In the genomic region with DNA sequence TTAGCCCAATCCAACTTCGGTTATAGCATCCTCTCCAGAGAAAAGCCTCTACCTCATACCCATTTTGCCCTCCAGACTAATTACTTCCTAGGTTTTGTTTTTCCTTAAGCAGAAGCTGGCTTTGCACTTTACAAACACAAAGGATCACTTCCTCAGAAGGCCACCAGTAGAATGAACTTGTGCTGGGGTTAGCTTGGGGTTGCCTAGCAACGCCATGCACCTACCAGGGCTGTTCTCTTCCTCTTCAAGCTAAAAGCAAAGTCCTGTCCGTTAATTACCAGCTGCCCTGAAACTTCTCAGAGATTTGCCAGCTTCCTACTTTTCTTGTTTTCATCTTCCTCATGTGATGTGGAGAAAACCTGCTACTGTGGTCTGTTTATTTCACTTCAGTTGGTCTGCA, we compare ENCODE assay signal across 10 cellular contexts.
DNase-seq lines count a peak whose midpoint lies in the region; ATAC-seq, FAIRE-seq and TF ChIP-seq lines count a peak whose summit lies in the region.
"Had no signal": no experiment of that assay in that cellular context is flagged by ENCODE, and none has a peak within 500 bp of the region (broad histone marks: within the 10 kb centered on the region; RNA-seq: fewer than 3 reads in every experiment).

No MANE protein-coding gene starts in this region.

- no peaks in the 10 kb centered on the region for H3K36me3 ChIP-seq in sigmoid colon

- H3K9me3 Mint-ChIP-seq in progenitor cell of endocrine pancreas (ENCODE audit: low read depth) = no peaks in the 10 kb centered on the region
- H3K9me3 Mint-ChIP-seq: T-helper 1 cell treated with Interleukin-12 subunit alpha and Interleukin-12 subunit beta and Interleukin-4 antibody, amounts not matched to agents 30 μg/mL and 1 μg/mL, for 36 hours had no signal

- H3K4me1 Mint-ChIP-seq in progenitor cell of endocrine pancreas (ENCODE audit: low read depth) = peaks cover 21% of the 10 kb centered on the region

- H3K4me1 ChIP-seq in sigmoid colon = no peaks in the 10 kb centered on the region

- H3K36me3 Mint-ChIP-seq in progenitor cell of endocrine pancreas (ENCODE audit: insufficient read depth) = no peaks in the 10 kb centered on the region

- H3K27me3 ChIP-seq in sigmoid colon = no peaks in the 10 kb centered on the region

- no peak for TF ChIP-seq POLR2A in GM12891 (IDR thresholded peaks at IDR 0.05; ENCODE audit: low read depth, low read length)
- no peak for TF ChIP-seq POLR2A in sigmoid colon (IDR thresholded peaks at IDR 0.05)

- no peaks in the 10 kb centered on the region for H3K27me3 Mint-ChIP-seq in progenitor cell of endocrine pancreas

- DNase-seq in GM12891 (ENCODE audit: insufficient read length, low spot score) (peak; percentile 46), NCI-H2029 treated with DMSO at 0.1 percent for 48 hours (lab: John Stamatoyannopoulos, UW) (peak; percentile 61), NCI-H226 (no peak), sigmoid colon (no peak), progenitor cell of endocrine pancreas (ENCODE audit: low spot score, unreplicated experiment) (no peak), activated gamma-delta T cell treated with Interleukin-2 at 50 U/mL for 16 hours (no peak)

- TF ChIP-seq CTCF in sigmoid colon (IDR thresholded peaks at IDR 0.05) (no peak), progenitor cell of endocrine pancreas (IDR thresholded peaks at IDR 0.05; ENCODE audit: unreplicated experiment) (no peak)

- no peak overlapping the region for H3K27ac ChIP-seq in sigmoid colon

- intact Hi-C loops in sigmoid colon (cut with DNase I) = no loop called here

- H3K4me3 ChIP-seq in sigmoid colon = no peak overlapping the region
- H3K4me3 ChIP-seq: smooth muscle cell had no signal

- FAIRE-seq in GM12891 (lab: Jason Lieb, UNC) (no peak), islet of Langerhans (lab: Jason Lieb, UNC) (peak; percentile 98)

- WGBS in sigmoid colon, 2 donors = 9 to 35% methylated on average over 3 of the region's 3 CpGs

- no peak overlapping the region for H3K4me3 Mint-ChIP-seq in progenitor cell of endocrine pancreas (ENCODE audit: low read depth)
- H3K4me3 Mint-ChIP-seq: T-helper 1 cell treated with Interleukin-12 subunit alpha and Interleukin-12 subunit beta and Interleukin-4 antibody, amounts not matched to agents 30 μg/mL and 1 μg/mL, for 36 hours had no signal

- no peaks in the 10 kb centered on the region for H3K9me3 ChIP-seq in sigmoid colon

- H3K27ac Mint-ChIP-seq in progenitor cell of endocrine pancreas = no peak overlapping the region
- H3K27ac Mint-ChIP-seq: T-helper 1 cell treated with Interleukin-12 subunit alpha and Interleukin-12 subunit beta and Interleukin-4 antibody, amounts not matched to agents 30 μg/mL and 1 μg/mL, for 36 hours had no signal

- TF ChIP-seq EP300 in sigmoid colon (IDR thresholded peaks at IDR 0.05) = no peak

- peak; percentile 88 for ATAC-seq in HG02885 (IDR thresholded peaks at IDR 0.05; ENCODE audit: poor library complexity, unreplicated experiment)

TF ChIP-seq in GM12891, 5 proteins besides CTCF, POLR2A, EP300 and RAD21:
- TF ChIP-seq TAF1 (IDR thresholded peaks at IDR 0.05; ENCODE audit: low read depth, low read length) = no peak
- TF ChIP-seq PAX5 (IDR thresholded peaks at IDR 0.05; ENCODE audit: insufficient read depth, low read length, severe bottlenecking) = no peak
- no peak for TF ChIP-seq POU2F2 (IDR thresholded peaks at IDR 0.05; ENCODE audit: low read depth, low read length)
- TF ChIP-seq SPI1 (IDR thresholded peaks at IDR 0.05; ENCODE audit: low read depth, low read length) = peak; percentile 68
- no peak for TF ChIP-seq POLR2AphosphoS5 (IDR thresholded peaks at IDR 0.05; ENCODE audit: low read depth, low read length)

Comparison
In these comparisons a context has a peak if more than half of its experiments do, and no peak if none do; other contexts are left out.
1. DNase-seq: peak in GM12891 (single experiment) and NCI-H2029 treated with DMSO at 0.1 percent for 48 hours (single experiment); none in NCI-H226 (single experiment), sigmoid colon (single experiment), progenitor cell of endocrine pancreas (single experiment) and activated gamma-delta T cell treated with Interleukin-2 at 50 U/mL for 16 hours (single experiment).